1 cellular context compared by ENCODE assay signal in genomic region chr16:69133555-69133954, GRCh38.
TF ChIP-seq lines count a peak whose summit lies in the region.

No MANE protein-coding gene starts in this region.

TF ChIP-seq in WTC11, 78 proteins besides CTCF, POLR2A, EP300 and RAD21 (continued from another document):
- TF ChIP-seq ZNF532 (CRISPR knock-in tag; IDR thresholded peaks at IDR 0.05; ENCODE audit: borderline replicate concordance) = no peak
- no peak for TF ChIP-seq IRF2 (CRISPR knock-in tag; IDR thresholded peaks at IDR 0.05; ENCODE audit: borderline replicate concordance, low read depth)
- TF ChIP-seq ZNF281 (CRISPR knock-in tag; IDR thresholded peaks at IDR 0.05) = no peak
- no peak for TF ChIP-seq EMX1 (CRISPR knock-in tag; IDR thresholded peaks at IDR 0.05)
- TF ChIP-seq FOXJ3 (CRISPR knock-in tag; IDR thresholded peaks at IDR 0.05; ENCODE audit: borderline replicate concordance) = no peak
- TF ChIP-seq ZBTB43 (CRISPR knock-in tag; IDR thresholded peaks at IDR 0.05) = no peak
- TF ChIP-seq MLX (CRISPR knock-in tag; IDR thresholded peaks at IDR 0.05) = no peak
- TF ChIP-seq HMGA2 (CRISPR knock-in tag; IDR thresholded peaks at IDR 0.05) = no peak
- TF ChIP-seq CREB1 (CRISPR knock-in tag; IDR thresholded peaks at IDR 0.05) = no peak
